In the genomic region with DNA sequence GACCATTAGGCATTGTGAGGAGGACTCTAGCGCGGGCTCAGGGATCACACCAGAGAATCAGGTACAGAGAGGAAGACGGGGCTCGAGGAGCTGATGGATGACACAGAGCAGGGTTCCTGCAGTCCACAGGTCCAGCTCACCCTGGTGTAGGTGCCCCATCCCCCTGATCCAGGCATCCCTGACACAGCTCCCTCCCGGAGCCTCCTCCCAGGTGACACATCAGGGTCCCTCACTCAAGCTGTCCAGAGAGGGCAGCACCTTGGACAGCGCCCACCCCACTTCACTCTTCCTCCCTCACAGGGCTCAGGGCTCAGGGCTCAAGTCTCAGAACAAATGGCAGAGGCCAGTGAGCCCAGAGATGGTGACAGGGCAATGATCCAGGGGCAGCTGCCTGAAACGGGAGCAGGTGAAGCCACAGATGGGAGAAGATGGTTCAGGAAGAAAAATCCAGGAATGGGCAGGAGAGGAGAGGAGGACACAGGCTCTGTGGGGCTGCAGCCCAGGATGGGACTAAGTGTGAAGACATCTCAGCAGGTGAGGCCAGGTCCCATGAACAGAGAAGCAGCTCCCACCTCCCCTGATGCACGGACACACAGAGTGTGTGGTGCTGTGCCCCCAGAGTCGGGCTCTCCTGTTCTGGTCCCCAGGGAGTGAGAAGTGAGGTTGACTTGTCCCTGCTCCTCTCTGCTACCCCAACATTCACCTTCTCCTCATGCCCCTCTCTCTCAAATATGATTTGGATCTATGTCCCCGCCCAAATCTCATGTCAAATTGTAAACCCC, we compare ENCODE assay signal across 10 cellular contexts. TPM values are rescaled to one million over a fixed set of nuclear protein-coding genes. Genes with fewer than 3 reads are reported as not detected.
A peak's percentile ranks its signal among the peaks of the same experiment; 100 is the strongest.
DNase-seq lines count a peak whose midpoint lies in the region; ATAC-seq, FAIRE-seq and TF ChIP-seq lines count a peak whose summit lies in the region.
"Had no signal": no experiment of that assay in that cellular context is flagged by ENCODE, and none has a peak within 500 bp of the region (broad histone marks: within the 10 kb centered on the region; RNA-seq: fewer than 3 reads in every experiment).

No MANE protein-coding gene starts in this region.

- H3K36me3 Mint-ChIP-seq in astrocyte (ENCODE audit: low read depth, unreplicated experiment) (no peaks in the 10 kb centered on the region), HFFc6 (ENCODE audit: low read depth) (no peaks in the 10 kb centered on the region)
- peaks cover 0 to 3% (median 0%) of the 10 kb centered on the region in 3 donors for H3K36me3 Mint-ChIP-seq in naive thymus-derived CD8-positive, alpha-beta T cell
- no peaks in the 10 kb centered on the region for H3K36me3 Mint-ChIP-seq in stimulated activated naive B cell treated with anti-CD40 and anti-IgM and Interleukin-4, amounts not matched to agents 10 μg/mL and 1 μg/mL and 100 μg/mL, for 72 hours

- H3K79me2 ChIP-seq in OCI-LY7 (ENCODE audit: insufficient read depth, low read depth, low read length) (no peaks in the 10 kb centered on the region), astrocyte (ENCODE audit: insufficient read depth, low read length) (no peaks in the 10 kb centered on the region)

- no peak overlapping the region for H3K27ac ChIP-seq in OCI-LY7 (ENCODE audit: low read depth, low read length, poor library complexity, severe bottlenecking)
- H3K27ac ChIP-seq in astrocyte (ENCODE audit: low read depth, low read length): no peak overlapping the region
- H3K27ac ChIP-seq: Peyer's patch had no signal

- H3K4me2 ChIP-seq in OCI-LY7 (ENCODE audit: low read length) (no peak overlapping the region), astrocyte (ENCODE audit: low read length) (no peak overlapping the region)

- TF ChIP-seq CTCF in OCI-LY7 (conservative IDR thresholded peaks at IDR 0.05; ENCODE audit: low read length) (no peak), astrocyte (IDR thresholded peaks at IDR 0.05; ENCODE audit: insufficient read depth, low read depth, low read length) (no peak), HFFc6 (IDR thresholded peaks at IDR 0.05) (no peak)

- H3K4me3 ChIP-seq in OCI-LY7 (ENCODE audit: low read depth, low read length, poor library complexity, severe bottlenecking) (no peak overlapping the region), astrocyte (ENCODE audit: insufficient read depth, low read depth, low read length) (no peak overlapping the region)
- H3K4me3 ChIP-seq: Peyer's patch had no signal

- H3K4me1 ChIP-seq in OCI-LY7 (ENCODE audit: insufficient read depth, low read length, poor library complexity, severe bottlenecking) (no peaks in the 10 kb centered on the region), astrocyte (ENCODE audit: insufficient read depth, low read length) (peaks cover 4% of the 10 kb centered on the region)

- BruUV-seq in OCI-LY7 (replicated peaks; lab: Mats Ljungman, UMichigan): no TSS peak

- intact Hi-C loops in OCI-LY7 (cut with micrococcal nuclease; ENCODE audit: unreplicated experiment): loop anchor here (1.0 kb wide), 2 partner anchors 41 to 116 kb away; no protein-coding TSS in a partner anchor

- CTCF ChIA-PET in OCI-LY7 (lab: Charles Lee; ENCODE audit: unreplicated experiment): interaction anchor here (0.9 kb wide), 1 partner anchor 11 kb away, joined by 3 read pairs; no protein-coding TSS in a partner anchor

- H3K36me3 ChIP-seq in OCI-LY7 (ENCODE audit: insufficient read depth, low read length) (no peaks in the 10 kb centered on the region), astrocyte (ENCODE audit: insufficient read depth, low read length) (no peaks in the 10 kb centered on the region)
- H3K36me3 ChIP-seq: Peyer's patch had no signal

- DNase-seq in GM03348 (ENCODE audit: low spot score) (peak; percentile 47), OCI-LY7 (ENCODE audit: low spot score) (peak; percentile 13), astrocyte (ENCODE audit: low read depth) (peak; percentile 1), NCI-H2171 (lab: John Stamatoyannopoulos, UW) (no peak), HFFc6 (no peak), SKM-1 (lab: John Stamatoyannopoulos, UW; ENCODE audit: unreplicated experiment) (no peak)
- peak in 7 of 10 donors; percentile 16 to 41 (median 27) for DNase-seq in naive thymus-derived CD8-positive, alpha-beta T cell
- no peak for DNase-seq in stimulated activated naive B cell treated with anti-CD40 and anti-IgM and Interleukin-4, amounts not matched to agents 10 μg/mL and 1 μg/mL and 100 μg/mL, for 72 hours

- H3K4me1 Mint-ChIP-seq in astrocyte (ENCODE audit: low read depth, unreplicated experiment) (peaks cover 11% of the 10 kb centered on the region), HFFc6 (ENCODE audit: low read depth) (peaks cover 12% of the 10 kb centered on the region)
- peaks cover 2 to 14% (median 8%) of the 10 kb centered on the region in 4 donors for H3K4me1 Mint-ChIP-seq in naive thymus-derived CD8-positive, alpha-beta T cell
- peaks cover 7 to 8% of the 10 kb centered on the region in 2 donors for H3K4me1 Mint-ChIP-seq in stimulated activated naive B cell treated with anti-CD40 and anti-IgM and Interleukin-4, amounts not matched to agents 10 μg/mL and 1 μg/mL and 100 μg/mL, for 72 hours

- H3K9me3 Mint-ChIP-seq in astrocyte (ENCODE audit: unreplicated experiment) (no peaks in the 10 kb centered on the region), HFFc6 (no peaks in the 10 kb centered on the region)
- no peaks in the 10 kb centered on the region for H3K9me3 Mint-ChIP-seq in naive thymus-derived CD8-positive, alpha-beta T cell
- no peaks in the 10 kb centered on the region for H3K9me3 Mint-ChIP-seq in stimulated activated naive B cell treated with anti-CD40 and anti-IgM and Interleukin-4, amounts not matched to agents 10 μg/mL and 1 μg/mL and 100 μg/mL, for 72 hours

- no peak overlapping the region for H2AFZ ChIP-seq in OCI-LY7 (ENCODE audit: low read length)
- H2AFZ ChIP-seq in astrocyte (ENCODE audit: low read depth, low read length): no peak overlapping the region

- no peak overlapping the region for H3K9ac ChIP-seq in astrocyte (ENCODE audit: low read length)

- H3K27me3 ChIP-seq in astrocyte (ENCODE audit: insufficient read depth, low read length): no peaks in the 10 kb centered on the region
- H3K27me3 ChIP-seq: Peyer's patch had no signal

- peaks cover 72% of the 10 kb centered on the region for H3K27me3 Mint-ChIP-seq in astrocyte (ENCODE audit: low read depth, unreplicated experiment)
- peaks cover 20 to 77% (median 43%) of the 10 kb centered on the region in 5 donors for H3K27me3 Mint-ChIP-seq in naive thymus-derived CD8-positive, alpha-beta T cell
- H3K27me3 Mint-ChIP-seq in HFFc6 (ENCODE audit: insufficient read depth): peaks cover 16% of the 10 kb centered on the region
- peaks cover 54 to 67% of the 10 kb centered on the region in 2 donors for H3K27me3 Mint-ChIP-seq in stimulated activated naive B cell treated with anti-CD40 and anti-IgM and Interleukin-4, amounts not matched to agents 10 μg/mL and 1 μg/mL and 100 μg/mL, for 72 hours

- POLR2A ChIA-PET in OCI-LY7 (lab: Charles Lee): no interaction called here
- POLR2A ChIA-PET in naive thymus-derived CD8-positive, alpha-beta T cell (lab: Charles Lee): no interaction called here

- H3K9me3 ChIP-seq in OCI-LY7 (ENCODE audit: low read length): no peaks in the 10 kb centered on the region
- no peaks in the 10 kb centered on the region for H3K9me3 ChIP-seq in astrocyte (ENCODE audit: insufficient read depth, low read depth, low read length)
- H3K9me3 ChIP-seq: Peyer's patch had no signal

- H3K27ac Mint-ChIP-seq in astrocyte (ENCODE audit: unreplicated experiment) (no peak overlapping the region), HFFc6 (no peak overlapping the region)
- peak overlapping the region in 1 of 10 donors; percentile 18 for H3K27ac Mint-ChIP-seq in naive thymus-derived CD8-positive, alpha-beta T cell
- no peak overlapping the region for H3K27ac Mint-ChIP-seq in stimulated activated naive B cell treated with anti-CD40 and anti-IgM and Interleukin-4, amounts not matched to agents 10 μg/mL and 1 μg/mL and 100 μg/mL, for 72 hours

- FAIRE-seq in astrocyte (lab: Jason Lieb, UNC): no peak

- H4K20me1 ChIP-seq in OCI-LY7 (ENCODE audit: insufficient read depth, low read length): no peaks in the 10 kb centered on the region; the same call in 1 of the 2 replicates
- H4K20me1 ChIP-seq in astrocyte (ENCODE audit: insufficient read depth, low read length): no peaks in the 10 kb centered on the region

- no peak overlapping the region for H3K4me3 Mint-ChIP-seq in astrocyte (ENCODE audit: unreplicated experiment)
- peak overlapping the region in 1 of 10 donors; percentile 43 for H3K4me3 Mint-ChIP-seq in naive thymus-derived CD8-positive, alpha-beta T cell
- no peak overlapping the region for H3K4me3 Mint-ChIP-seq in HFFc6
- peak overlapping the region in 1 of 2 donors; percentile 6 for H3K4me3 Mint-ChIP-seq in stimulated activated naive B cell treated with anti-CD40 and anti-IgM and Interleukin-4, amounts not matched to agents 10 μg/mL and 1 μg/mL and 100 μg/mL, for 72 hours

- H3K9me2 ChIP-seq in OCI-LY7 (ENCODE audit: insufficient read depth, low read length): no peaks in the 10 kb centered on the region

- ATAC-seq in naive thymus-derived CD8-positive, alpha-beta T cell: peak in 1 of 2 donors; percentile 31
- no peak for ATAC-seq in stimulated activated naive B cell treated with anti-CD40 and anti-IgM and Interleukin-4, amounts not matched to agents 10 μg/mL and 1 μg/mL and 100 μg/mL, for 72 hours (replicated peaks)

RNA-seq across cellular contexts. Expression of a gene that starts 2.8 kb away (rescaled TPM):
- total RNA-seq in OCI-LY7 (2014; rRNA removed; shearing (Covaris generic)): not detected in 2 replicates
- total RNA-seq in OCI-LY7 (2022): not detected in 2 replicates
- total RNA-seq in astrocyte: not detected in 2 replicates
- total RNA-seq in naive thymus-derived CD8-positive, alpha-beta T cell: not detected
- not detected for polyA plus RNA-seq in naive thymus-derived CD8-positive, alpha-beta T cell
- total RNA-seq in HFFc6 (2021; fragmentation: NEBNext Ultra II Directional; extraction: Animal tissue kit (Norgen Biotek cat#: 25700)): under 1 TPM in 1 of 6 experiments, not detected in 5; 0.31 TPM
- total RNA-seq: kidney epithelial cell had no signal

RNA-seq across cellular contexts. Expression of a gene that starts 17.5 kb away (rescaled TPM):
- total RNA-seq in OCI-LY7 (2014; rRNA removed; shearing (Covaris generic)): not detected in 2 replicates
- not detected in 2 replicates for total RNA-seq in OCI-LY7 (2022)
- total RNA-seq in astrocyte: not detected in 2 replicates
- not detected for total RNA-seq in naive thymus-derived CD8-positive, alpha-beta T cell
- polyA plus RNA-seq in naive thymus-derived CD8-positive, alpha-beta T cell: not detected
- total RNA-seq in HFFc6 (2021; fragmentation: NEBNext Ultra II Directional; extraction: Animal tissue kit (Norgen Biotek cat#: 25700)): not detected
- total RNA-seq: kidney epithelial cell, Peyer's patch had no signal

RNA-seq across cellular contexts. Expression of a gene that starts 49.7 kb away (rescaled TPM):
- total RNA-seq in OCI-LY7 (2014; rRNA removed; shearing (Covaris generic)): not detected in 2 replicates
- total RNA-seq in OCI-LY7 (2022): not detected in 2 replicates
- total RNA-seq in astrocyte: not detected in 2 replicates
- total RNA-seq in naive thymus-derived CD8-positive, alpha-beta T cell: not detected
- not detected for polyA plus RNA-seq in naive thymus-derived CD8-positive, alpha-beta T cell
- total RNA-seq in HFFc6 (2021; fragmentation: NEBNext Ultra II Directional; extraction: Animal tissue kit (Norgen Biotek cat#: 25700)): not detected

Comparison
In these comparisons a context has a peak if more than half of its experiments do, and no peak if none do; other contexts are left out.
1. DNase-seq: peak in GM03348 (single experiment), OCI-LY7 (single experiment), astrocyte (single experiment) and naive thymus-derived CD8-positive, alpha-beta T cell (7 of 10); none in NCI-H2171 (single experiment), HFFc6 (single experiment), stimulated activated naive B cell treated with anti-CD40 and anti-IgM and Interleukin-4, amounts not matched to agents 10 μg/mL and 1 μg/mL and 100 μg/mL, for 72 hours (single experiment) and SKM-1 (single experiment).